In genomic region chr11:61761440-61762163, GRCh38 we compare ENCODE assay signal across 14 cellular contexts.
"Had no signal": no experiment of that assay in that cellular context is flagged by ENCODE, and none has a peak within 500 bp of the region (broad histone marks: within the 10 kb centered on the region; RNA-seq: fewer than 3 reads in every experiment).

No MANE protein-coding gene starts in this region.

- H3K4me3 ChIP-seq: gastroesophageal sphincter, prostate gland, thoracic aorta had no signal

- ATAC-seq: activated naive CD8-positive, alpha-beta T cell treated with anti-CD3 and anti-CD28 coated beads, Interleukin-2, amount 50 U/mL, for 24 hours; effector memory CD8-positive, alpha-beta T cell; gastroesophageal sphincter; sciatic nerve; stimulated activated naive CD8-positive, alpha-beta T cell treated with anti-CD3 and anti-CD28 coated beads, Interleukin-15, Interleukin-2, amounts not matched to agents 100 U/mL and 50 U/mL, for 24 hours had no signal

- H3K27ac ChIP-seq: gastroesophageal sphincter, prostate gland, thoracic aorta had no signal

- H3K9me3 Mint-ChIP-seq: activated B cell treated with CpG ODN at 0.5 μM for 24 hours; activated CD4-positive, alpha-beta T cell treated with anti-CD3 and anti-CD28 coated beads, Interleukin-2, amount 10 ng/mL, durations not matched to agents 24 days and 14 days; activated naive CD8-positive, alpha-beta T cell treated with anti-CD3 and anti-CD28 coated beads, Interleukin-2, amount 50 U/mL, for 24 hours; activated T-helper 1 cell treated with anti-CD3 and anti-CD28 coated beads, Interleukin-12 subunit alpha, Interleukin-12 subunit beta, Interleukin-2, Interleukin-4 antibody, amounts not matched to agents 30 ng/mL and 10 ng/mL and 1 ng/mL, durations not matched to agents 14 hours and 24 hours and 36 hours; effector memory CD8-positive, alpha-beta T cell had no signal

- H3K4me3 Mint-ChIP-seq: activated B cell treated with CpG ODN at 0.5 μM for 24 hours; activated CD4-positive, alpha-beta T cell treated with anti-CD3 and anti-CD28 coated beads, Interleukin-2, amount 10 ng/mL, durations not matched to agents 24 days and 14 days; activated naive CD8-positive, alpha-beta T cell treated with anti-CD3 and anti-CD28 coated beads, Interleukin-2, amount 50 U/mL, for 24 hours; activated T-helper 1 cell treated with anti-CD3 and anti-CD28 coated beads, Interleukin-12 subunit alpha, Interleukin-12 subunit beta, Interleukin-2, Interleukin-4 antibody, amounts not matched to agents 30 ng/mL and 10 ng/mL and 1 ng/mL, durations not matched to agents 14 hours and 24 hours and 36 hours; effector memory CD8-positive, alpha-beta T cell had no signal

- H3K9me3 ChIP-seq: gastroesophageal sphincter, prostate gland, thoracic aorta had no signal

- DNase-seq: activated B cell treated with CpG ODN at 0.5 μM for 24 hours; activated CD4-positive, alpha-beta T cell treated with anti-CD3 and anti-CD28 coated beads, Interleukin-2, amount 10 ng/mL, durations not matched to agents 24 days and 14 days; activated naive CD4-positive, alpha-beta T cell treated with Interleukin-2 at 50 U/mL for 16 hours; activated naive CD8-positive, alpha-beta T cell treated with anti-CD3 and anti-CD28 coated beads, Interleukin-2, amount 50 U/mL, for 24 hours; central memory CD4-positive, alpha-beta T cell; cortex of kidney; effector memory CD8-positive, alpha-beta T cell; stimulated activated CD4-positive, alpha-beta T cell treated with anti-CD3 and anti-CD28 coated beads, Interleukin-12 subunit alpha, Interleukin-12 subunit beta, amount 100 ng/mL, for 4 hours; stimulated activated naive CD8-positive, alpha-beta T cell treated with anti-CD3 and anti-CD28 coated beads, Interleukin-15, Interleukin-2, amounts not matched to agents 100 U/mL and 50 U/mL, for 24 hours had no signal

- H3K36me3 ChIP-seq: gastroesophageal sphincter, prostate gland, thoracic aorta had no signal

- H3K4me1 ChIP-seq: gastroesophageal sphincter, prostate gland had no signal

- H3K27ac Mint-ChIP-seq: activated B cell treated with CpG ODN at 0.5 μM for 24 hours; activated CD4-positive, alpha-beta T cell treated with anti-CD3 and anti-CD28 coated beads, Interleukin-2, amount 10 ng/mL, durations not matched to agents 24 days and 14 days; activated naive CD8-positive, alpha-beta T cell treated with anti-CD3 and anti-CD28 coated beads, Interleukin-2, amount 50 U/mL, for 24 hours; activated T-helper 1 cell treated with anti-CD3 and anti-CD28 coated beads, Interleukin-12 subunit alpha, Interleukin-12 subunit beta, Interleukin-2, Interleukin-4 antibody, amounts not matched to agents 30 ng/mL and 10 ng/mL and 1 ng/mL, durations not matched to agents 14 hours and 24 hours and 36 hours had no signal
